ENCODE assay signal across 1 cellular context in the genomic region with DNA sequence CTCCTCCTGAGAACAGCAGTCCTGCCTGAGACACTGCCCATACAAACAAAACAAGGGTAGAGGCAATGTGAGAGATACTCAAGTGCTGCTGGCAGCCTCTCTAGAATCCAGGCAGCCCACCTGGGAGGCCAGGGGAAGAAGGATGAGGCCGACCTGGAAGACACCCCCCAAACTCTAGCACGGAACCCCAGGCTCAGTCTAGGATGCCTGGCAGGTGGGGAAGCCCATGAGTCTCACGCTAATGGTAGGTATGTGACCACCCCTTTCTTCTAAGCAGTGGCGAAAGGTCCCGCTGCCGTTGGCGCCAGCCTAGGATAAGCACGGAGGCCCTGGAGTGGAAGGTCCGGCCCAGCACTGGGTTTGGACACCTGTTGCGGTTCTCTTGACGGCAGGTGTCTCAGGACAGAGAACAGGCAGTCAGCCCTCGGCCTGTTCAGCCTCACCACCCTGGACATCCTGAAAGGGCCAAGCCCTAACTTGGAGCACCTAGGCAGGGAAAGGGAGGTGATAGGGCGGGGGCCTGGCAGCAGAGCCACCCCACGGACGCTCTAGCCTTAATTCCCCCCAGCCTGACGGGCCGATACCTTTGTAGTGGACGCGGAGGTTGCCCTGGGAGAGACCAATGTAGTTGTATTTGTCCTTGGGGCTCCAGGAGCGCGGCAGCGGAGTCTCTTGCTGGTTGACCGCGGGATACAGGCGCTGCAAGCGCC.
TF ChIP-seq lines count a peak whose summit lies in the region.

No MANE protein-coding gene starts in this region.

TF ChIP-seq in H1, 55 proteins besides CTCF, POLR2A, EP300 and RAD21:
- no peak for TF ChIP-seq CEBPB (IDR thresholded peaks at IDR 0.05; ENCODE audit: low read depth, low read length)
- TF ChIP-seq, protein P1, sequence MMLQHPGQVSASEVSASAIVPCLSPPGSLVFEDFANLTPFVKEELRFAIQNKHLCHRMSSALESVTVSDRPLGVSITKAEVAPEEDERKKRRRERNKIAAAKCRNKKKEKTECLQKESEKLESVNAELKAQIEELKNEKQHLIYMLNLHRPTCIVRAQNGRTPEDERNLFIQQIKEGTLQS (IDR thresholded peaks at IDR 0.05; ENCODE audit: insufficient read depth, low read depth, low read length), result no peak
- no peak for TF ChIP-seq CHD2 (IDR thresholded peaks at IDR 0.05; ENCODE audit: low read length)
- no peak for TF ChIP-seq SIN3A (conservative IDR thresholded peaks at IDR 0.05 in 1 of 2, IDR thresholded peaks at IDR 0.05 in 1 of 2; ENCODE audit: low read depth in 1 of 2, low read length in 2 of 2)
- TF ChIP-seq PHF8 (conservative IDR thresholded peaks at IDR 0.05; ENCODE audit: low read depth, low read length), result peak; percentile 73
- peak; percentile 28 for TF ChIP-seq KDM4A (IDR thresholded peaks at IDR 0.05; ENCODE audit: low read depth, low read length, severe bottlenecking)
- TF ChIP-seq SIRT6 (IDR thresholded peaks at IDR 0.05; ENCODE audit: low read length), result no peak
- no peak for TF ChIP-seq CTBP2 (IDR thresholded peaks at IDR 0.05; ENCODE audit: borderline replicate concordance, insufficient read depth, insufficient read length, low read length)
- TF ChIP-seq BACH1 (IDR thresholded peaks at IDR 0.05; ENCODE audit: low read length), result no peak
- TF ChIP-seq GABPA (IDR thresholded peaks at IDR 0.05; ENCODE audit: borderline replicate concordance, insufficient read depth, low read length), result no peak
- TF ChIP-seq KDM1A (IDR thresholded peaks at IDR 0.05; ENCODE audit: borderline replicate concordance, low read length), result no peak
- TF ChIP-seq SAP30 (IDR thresholded peaks at IDR 0.05; ENCODE audit: insufficient read depth, insufficient replicate concordance, low read length), result no peak
- no peak for TF ChIP-seq SIX5 (IDR thresholded peaks at IDR 0.05; ENCODE audit: low read depth, low read length)
- TF ChIP-seq CBX5 (IDR thresholded peaks at IDR 0.05; ENCODE audit: low read depth, low read length), result no peak
- no peak for TF ChIP-seq TBP (IDR thresholded peaks at IDR 0.05; ENCODE audit: low read depth, low read length)
